ENCODE assay signal across 8 cellular contexts in genomic region chr6:33081098-33081824, GRCh38. TPM values are rescaled to one million over a fixed set of nuclear protein-coding genes. Genes with fewer than 3 reads are reported as not detected.
A peak's percentile ranks its signal among the peaks of the same experiment; 100 is the strongest.
DNase-seq lines count a peak whose midpoint lies in the region; ATAC-seq, FAIRE-seq and TF ChIP-seq lines count a peak whose summit lies in the region.

No MANE protein-coding gene starts in this region.

- H3K27ac Mint-ChIP-seq in activated T-cell treated with anti-CD3 and anti-CD28 coated beads, Interleukin-2, amount 50 U/mL, for 72 hours, result no peak overlapping the region
- H3K27ac Mint-ChIP-seq in activated T-cell treated with anti-CD3 and anti-CD28 coated beads, Interleukin-2, amount 50 U/mL, for 24 hours, result no peak overlapping the region
- H3K27ac Mint-ChIP-seq in natural killer cell, result peak overlapping the region in 1 of 2 donors; percentile 35

- no peaks in the 10 kb centered on the region for H4K20me1 ChIP-seq in endothelial cell of umbilical vein (replicated peaks; ENCODE audit: control insufficient read depth, extremely low read depth, insufficient read depth, low read length)

- no peaks in the 10 kb centered on the region for H3K9me3 Mint-ChIP-seq in activated T-cell treated with anti-CD3 and anti-CD28 coated beads, Interleukin-2, amount 50 U/mL, for 72 hours
- no peaks in the 10 kb centered on the region for H3K9me3 Mint-ChIP-seq in activated T-cell treated with anti-CD3 and anti-CD28 coated beads, Interleukin-2, amount 50 U/mL, for 24 hours
- no peaks in the 10 kb centered on the region for H3K9me3 Mint-ChIP-seq in natural killer cell

- BruUV-seq in endothelial cell of umbilical vein (replicated peaks; lab: Mats Ljungman, UMichigan), result no TSS peak

- H3K9me3 ChIP-seq in endothelial cell of umbilical vein (replicated peaks; ENCODE audit: control insufficient read depth, insufficient read depth, low read length), result no peaks in the 10 kb centered on the region
- no peaks in the 10 kb centered on the region for H3K9me3 ChIP-seq in upper lobe of right lung

- no peaks in the 10 kb centered on the region for H3K79me2 ChIP-seq in endothelial cell of umbilical vein (ENCODE audit: control insufficient read depth, insufficient read depth, low read length)

- no peaks in the 10 kb centered on the region for H3K9me1 ChIP-seq in endothelial cell of umbilical vein (replicated peaks; ENCODE audit: control insufficient read depth, extremely low read depth, insufficient read depth, low read length)

- no peak for ATAC-seq in activated T-cell treated with anti-CD3 and anti-CD28 coated beads, Interleukin-2, amount 50 U/mL, for 72 hours (replicated peaks in 1 of 2)
- ATAC-seq in natural killer cell (no peak), upper lobe of right lung (no peak), HG02938 (IDR thresholded peaks at IDR 0.05; ENCODE audit: unreplicated experiment) (no peak)

- H3K36me3 ChIP-seq in endothelial cell of umbilical vein (ENCODE audit: control insufficient read depth in 2 of 2, extremely low read depth in 1 of 2, insufficient read depth in 2 of 2, low read length in 2 of 2) (no peaks in the 10 kb centered on the region), upper lobe of right lung (peaks cover 27% of the 10 kb centered on the region)

- H3K36me3 Mint-ChIP-seq in activated T-cell treated with anti-CD3 and anti-CD28 coated beads, Interleukin-2, amount 50 U/mL, for 72 hours (ENCODE audit: insufficient read depth in 2 of 2), result no peaks in the 10 kb centered on the region
- H3K36me3 Mint-ChIP-seq in activated T-cell treated with anti-CD3 and anti-CD28 coated beads, Interleukin-2, amount 50 U/mL, for 24 hours (ENCODE audit: low read depth), result peaks cover 7% of the 10 kb centered on the region
- H3K36me3 Mint-ChIP-seq in natural killer cell, result no peaks in the 10 kb centered on the region

- CTCF ChIA-PET in endothelial cell of umbilical vein (lab: Charles Lee), result interaction anchor here (0.9 to 5.3 kb wide), 8 partner anchors 9 to 148 kb away, joined by 3 to 88 read pairs (median 3); no protein-coding TSS in a partner anchor

- TF ChIP-seq POLR2A in endothelial cell of umbilical vein (IDR thresholded peaks at IDR 0.05; ENCODE audit: low read depth, low read length), result no peak

- no peak overlapping the region for H3K27ac ChIP-seq in endothelial cell of umbilical vein (ENCODE audit: insufficient read depth, low read depth, low read length)
- peak overlapping the region; percentile 78 for H3K27ac ChIP-seq in upper lobe of right lung

- peaks cover 4% of the 10 kb centered on the region for H3K4me1 ChIP-seq in endothelial cell of umbilical vein (ENCODE audit: control insufficient read depth, extremely low read depth, insufficient read depth, low read length)
- H3K4me1 ChIP-seq in upper lobe of right lung, result peaks cover 19% of the 10 kb centered on the region

- H3K27me3 ChIP-seq in endothelial cell of umbilical vein (ENCODE audit: control insufficient read depth in 2 of 2, insufficient read depth in 2 of 2, low read length in 2 of 2) (no peaks in the 10 kb centered on the region), upper lobe of right lung (no peaks in the 10 kb centered on the region)

- intact Hi-C loops in endothelial cell of umbilical vein (cut with micrococcal nuclease), result loop anchor here (2.0 kb wide), 1 partner anchor 66 kb away; no protein-coding TSS in a partner anchor
- intact Hi-C loops in natural killer cell (cut with micrococcal nuclease), result no loop called here
- intact Hi-C loops in upper lobe of right lung (cut with DNase I), result no loop called here

- no peak overlapping the region for H3K9ac ChIP-seq in endothelial cell of umbilical vein (replicated peaks; ENCODE audit: extremely low read depth, insufficient read depth, low read length)

- dilution Hi-C loops in endothelial cell of umbilical vein (cut with MboI; ENCODE audit: extremely low pct_ligation_motif_present, low sequenced_read_pairs), result no loop called here

- TF ChIP-seq CTCF in endothelial cell of umbilical vein (IDR thresholded peaks at IDR 0.05; ENCODE audit: extremely low read depth in 1 of 2, insufficient read depth in 1 of 2, low read depth in 1 of 2, low read length in 2 of 2) (no peak), natural killer cell (IDR thresholded peaks at IDR 0.05) (no peak), upper lobe of right lung (IDR thresholded peaks at IDR 0.05) (no peak)

- H3K4me1 Mint-ChIP-seq in activated T-cell treated with anti-CD3 and anti-CD28 coated beads, Interleukin-2, amount 50 U/mL, for 72 hours (ENCODE audit: low read depth), result peaks cover 17% of the 10 kb centered on the region
- peaks cover 29% of the 10 kb centered on the region for H3K4me1 Mint-ChIP-seq in activated T-cell treated with anti-CD3 and anti-CD28 coated beads, Interleukin-2, amount 50 U/mL, for 24 hours (ENCODE audit: low read depth)
- H3K4me1 Mint-ChIP-seq in natural killer cell, result peaks cover 42 to 56% of the 10 kb centered on the region in 2 donors

- no peaks in the 10 kb centered on the region for H3K27me3 Mint-ChIP-seq in activated T-cell treated with anti-CD3 and anti-CD28 coated beads, Interleukin-2, amount 50 U/mL, for 72 hours (ENCODE audit: low read depth)
- H3K27me3 Mint-ChIP-seq in activated T-cell treated with anti-CD3 and anti-CD28 coated beads, Interleukin-2, amount 50 U/mL, for 24 hours, result no peaks in the 10 kb centered on the region
- H3K27me3 Mint-ChIP-seq in natural killer cell (ENCODE audit: low read depth in 2 of 2), result peaks cover 0 to 11% of the 10 kb centered on the region in 2 donors

- FAIRE-seq in endothelial cell of umbilical vein (lab: Jason Lieb, UNC), result no peak

- peak overlapping the region; percentile 89 for H3K4me2 ChIP-seq in endothelial cell of umbilical vein (ENCODE audit: insufficient read depth, low read length)

- peak overlapping the region; percentile 71 to 79 for H3K4me3 Mint-ChIP-seq in activated T-cell treated with anti-CD3 and anti-CD28 coated beads, Interleukin-2, amount 50 U/mL, for 72 hours
- no peak overlapping the region for H3K4me3 Mint-ChIP-seq in activated T-cell treated with anti-CD3 and anti-CD28 coated beads, Interleukin-2, amount 50 U/mL, for 24 hours
- H3K4me3 Mint-ChIP-seq in natural killer cell, result peak overlapping the region; percentile 74

- DNase-seq in activated T-cell treated with anti-CD3 and anti-CD28 coated beads, Interleukin-2, amount 50 U/mL, for 72 hours, result no peak
- no peak for DNase-seq in activated T-cell treated with anti-CD3 and anti-CD28 coated beads, Interleukin-2, amount 50 U/mL, for 24 hours
- DNase-seq in endothelial cell of umbilical vein (ENCODE audit: low read depth, low spot score), result no peak
- no peak for DNase-seq in natural killer cell
- DNase-seq in upper lobe of right lung, result no peak
- no peak for DNase-seq in glomerular visceral epithelial cell (ENCODE audit: extremely low spot score)
- no peak for DNase-seq in RPMI8226

- peak overlapping the region; percentile 89 for H2AFZ ChIP-seq in endothelial cell of umbilical vein (ENCODE audit: low read depth, low read length)

- POLR2A ChIA-PET in endothelial cell of umbilical vein (lab: Charles Lee), result interaction anchor here (1.3 to 1.4 kb wide), 2 partner anchors 63 to 109 kb away, joined by 3 read pairs; no protein-coding TSS in a partner anchor

- H3K4me3 ChIP-seq in endothelial cell of umbilical vein (replicated peaks in 1 of 3; ENCODE audit: insufficient read depth in 1 of 3, low read depth in 1 of 3, low read length in 3 of 3) (peak overlapping the region in 2 of 3 experiments; percentile 41 to 76), upper lobe of right lung (peak overlapping the region; percentile 45)

TF ChIP-seq in endothelial cell of umbilical vein, 7 proteins besides CTCF, POLR2A, EP300 and RAD21:
- no peak for TF ChIP-seq MYC (IDR thresholded peaks at IDR 0.05; ENCODE audit: low read depth, low read length)
- TF ChIP-seq FOS (IDR thresholded peaks at IDR 0.05; ENCODE audit: borderline replicate concordance, insufficient read depth, low read length), result no peak
- TF ChIP-seq GATA2 (IDR thresholded peaks at IDR 0.05; ENCODE audit: insufficient read depth, insufficient read length, low read depth, low read length), result no peak
- no peak for TF ChIP-seq JUN (IDR thresholded peaks at IDR 0.05; ENCODE audit: borderline replicate concordance, insufficient read depth, insufficient read length, low read depth)
- TF ChIP-seq POLR2AphosphoS5 (IDR thresholded peaks at IDR 0.05; ENCODE audit: insufficient read depth, low read depth, low read length), result no peak
- no peak for TF ChIP-seq EZH2 (IDR thresholded peaks at IDR 0.05; ENCODE audit: borderline replicate concordance, low read depth, low read length, severe bottlenecking)
- TF ChIP-seq MAX (IDR thresholded peaks at IDR 0.05; ENCODE audit: insufficient read depth, insufficient read length), result no peak

RNA-seq across cellular contexts. Expression of gene HLA-DPB1, which starts 5.5 kb away (rescaled TPM):
- 10 to 100 TPM; 12.5 to 20.9 TPM for total RNA-seq in activated T-cell treated with anti-CD3 and anti-CD28 coated beads, Interleukin-2, amount 50 U/mL, for 72 hours
- total RNA-seq in endothelial cell of umbilical vein (2.3 and 19.1 TPM in 2 replicates), natural killer cell (100 to 1,000 TPM in 1 of 3 donors, 10 to 100 TPM in 2; 55.2 to 131 (median 77.1) TPM), upper lobe of right lung (385 TPM)
- polyA plus RNA-seq in endothelial cell of umbilical vein, result 26.1 and 38.0 TPM in 2 replicates
- polyA plus RNA-seq in endothelial cell of umbilical vein (2011; cell fraction: cytosol; rRNA removed), result 42.6 and 45.6 TPM in 2 replicates
- polyA plus RNA-seq in endothelial cell of umbilical vein (2011; cell fraction: nucleus; rRNA removed), result 16.7 and 18.2 TPM in 2 replicates
- 9.2 and 9.8 TPM in 2 replicates for polyA plus RNA-seq in endothelial cell of umbilical vein (2012)
- 18.1 and 19.0 TPM in 2 replicates for polyA minus RNA-seq in endothelial cell of umbilical vein
- polyA minus RNA-seq in endothelial cell of umbilical vein (2011; cell fraction: cytosol; rRNA and poly(A)+ RNA removed), result not detected
- 4.7 and 6.9 TPM in 2 replicates for polyA minus RNA-seq in endothelial cell of umbilical vein (2011; cell fraction: nucleus; rRNA and poly(A)+ RNA removed)

RNA-seq across cellular contexts. Expression of gene HLA-DPA1, which starts 7.8 kb away (rescaled TPM):
- total RNA-seq in activated T-cell treated with anti-CD3 and anti-CD28 coated beads, Interleukin-2, amount 50 U/mL, for 72 hours, result 10 to 100 TPM; 11.4 to 25.8 TPM
- total RNA-seq in endothelial cell of umbilical vein (11.4 TPM in 1 of 2 replicates, not detected in the other), natural killer cell (100 to 1,000 TPM in 1 of 3 donors, 10 to 100 TPM in 2; 43.1 to 135 (median 73.5) TPM), upper lobe of right lung (491 TPM)
- polyA plus RNA-seq in endothelial cell of umbilical vein, result 18.9 and 23.2 TPM in 2 replicates
- polyA plus RNA-seq in endothelial cell of umbilical vein (2011; cell fraction: cytosol; rRNA removed), result 11.8 and 15.9 TPM in 2 replicates
- 5.7 and 7.1 TPM in 2 replicates for polyA plus RNA-seq in endothelial cell of umbilical vein (2011; cell fraction: nucleus; rRNA removed)
- 4.5 and 5.6 TPM in 2 replicates for polyA plus RNA-seq in endothelial cell of umbilical vein (2012)
- polyA minus RNA-seq in endothelial cell of umbilical vein, result 9.4 and 17.6 TPM in 2 replicates
- not detected for polyA minus RNA-seq in endothelial cell of umbilical vein (2011; cell fraction: cytosol; rRNA and poly(A)+ RNA removed)
- 1.5 and 4.9 TPM in 2 replicates for polyA minus RNA-seq in endothelial cell of umbilical vein (2011; cell fraction: nucleus; rRNA and poly(A)+ RNA removed)
